In genomic region chr1:93715529-93716126, GRCh38 we compare ENCODE assay signal across 8 cellular contexts. TPM values are rescaled to one million over a fixed set of nuclear protein-coding genes. Genes with fewer than 3 reads are reported as not detected.
DNase-seq lines count a peak whose midpoint lies in the region; ATAC-seq and TF ChIP-seq lines count a peak whose summit lies in the region.

No MANE protein-coding gene starts in this region.

- ATAC-seq in GM18519 (IDR thresholded peaks at IDR 0.05; ENCODE audit: low FRiP score, unreplicated experiment), result peak; percentile 53
- peak; percentile 45 for ATAC-seq in HG02571 (IDR thresholded peaks at IDR 0.05; ENCODE audit: unreplicated experiment)
- no peak for ATAC-seq in effector memory CD8-positive, alpha-beta T cell (replicated peaks)

- peak overlapping the region in 1 of 2 donors; percentile 13 for H3K27ac Mint-ChIP-seq in effector memory CD8-positive, alpha-beta T cell

- DNase-seq in NCI-H524 (lab: John Stamatoyannopoulos, UW) (peak; percentile 89 to 97), fibroblast of villous mesenchyme (ENCODE audit: low read depth) (peak; percentile 88), DMS53 treated with DMSO at 0.1 percent for 48 hours (lab: John Stamatoyannopoulos, UW; ENCODE audit: unreplicated experiment) (no peak), nucleus accumbens (lab: John Stamatoyannopoulos, UW) (no peak), UCSD-AML1 (lab: John Stamatoyannopoulos, UW; ENCODE audit: unreplicated experiment) (no peak)
- DNase-seq in effector memory CD8-positive, alpha-beta T cell, result no peak

- no peaks in the 10 kb centered on the region for H3K27me3 Mint-ChIP-seq in effector memory CD8-positive, alpha-beta T cell

- no peak overlapping the region for H3K4me3 Mint-ChIP-seq in effector memory CD8-positive, alpha-beta T cell

- H3K36me3 Mint-ChIP-seq in effector memory CD8-positive, alpha-beta T cell (ENCODE audit: insufficient read depth), result no peaks in the 10 kb centered on the region

- peaks cover 8% of the 10 kb centered on the region in 2 donors for H3K4me1 Mint-ChIP-seq in effector memory CD8-positive, alpha-beta T cell (ENCODE audit: low read depth in 2 of 2)

- H3K4me3 ChIP-seq in fibroblast of villous mesenchyme (ENCODE audit: low read depth, low read length), result no peak overlapping the region

- no peak for TF ChIP-seq CTCF in fibroblast of villous mesenchyme (IDR thresholded peaks at IDR 0.05; ENCODE audit: insufficient read depth, low read depth, low read length)

- no peaks in the 10 kb centered on the region for H3K9me3 Mint-ChIP-seq in effector memory CD8-positive, alpha-beta T cell

RNA-seq across cellular contexts. Expression of gene BCAR3, which starts 34.0 kb away (rescaled TPM):
- total RNA-seq in fibroblast of villous mesenchyme, result 32.0 and 36.4 TPM in 2 replicates

Comparison
In these comparisons a context has a peak if more than half of its experiments do, and no peak if none do; other contexts are left out.
1. DNase-seq: peak in NCI-H524 (2 of 2) and fibroblast of villous mesenchyme (single experiment); none in DMS53 treated with DMSO at 0.1 percent for 48 hours (single experiment), nucleus accumbens (0 of 56), effector memory CD8-positive, alpha-beta T cell (0 of 3) and UCSD-AML1 (single experiment).